ENCODE assay signal across 13 cellular contexts in genomic region chr12:54028324-54029201, GRCh38. TPM values are rescaled to one million over a fixed set of nuclear protein-coding genes. Genes with fewer than 3 reads are reported as not detected.
DNase-seq lines count a peak whose midpoint lies in the region; ATAC-seq and TF ChIP-seq lines count a peak whose summit lies in the region.
"Had no signal": no experiment of that assay in that cellular context is flagged by ENCODE, and none has a peak within 500 bp of the region (broad histone marks: within the 10 kb centered on the region; RNA-seq: fewer than 3 reads in every experiment).

Gene HOXC6, plus strand, starts transcription at chr12:54028440. Its CDS starts 82 bp downstream, at chr12:54028522.

- no peak within 1 kb of the TSS for H3K18ac ChIP-seq in IMR-90 (ENCODE audit: low read depth, low read length)

- H2BK20ac ChIP-seq in IMR-90 (ENCODE audit: low read depth, low read length) = no peak within 1 kb of the TSS

- H3K9me1 ChIP-seq in IMR-90 (ENCODE audit: insufficient read depth, low read length) = no peaks in the 10 kb centered on the region

- no peak for ATAC-seq in IMR-90 (ENCODE audit: low read depth)
- peak; percentile 68 for ATAC-seq in mucosa of descending colon
- no peak for ATAC-seq in GM21528 (IDR thresholded peaks at IDR 0.05; ENCODE audit: low FRiP score, unreplicated experiment)
- no peak for ATAC-seq in HG02973 (IDR thresholded peaks at IDR 0.05; ENCODE audit: unreplicated experiment)

- no peak within 1 kb of the TSS for H2BK15ac ChIP-seq in IMR-90 (ENCODE audit: low read depth, low read length)

- H3K14ac ChIP-seq in IMR-90 (replicated peaks; ENCODE audit: low read depth, low read length) = no peak within 1 kb of the TSS

- no peaks in the 10 kb centered on the region for H3K9me2 ChIP-seq in PC-9 (ENCODE audit: insufficient read depth)

- no peak for TF ChIP-seq RAD21 in IMR-90 (IDR thresholded peaks at IDR 0.05; ENCODE audit: low read length)

- no peak within 1 kb of the TSS for H3K4ac ChIP-seq in IMR-90 (ENCODE audit: low read depth, low read length)

- peak within 1 kb of the TSS; percentile 98 for H2AFZ ChIP-seq in ACC112 (ENCODE audit: low read length, unreplicated experiment)
- no peak within 1 kb of the TSS for H2AFZ ChIP-seq in IMR-90 (replicated peaks; ENCODE audit: low read length, poor library complexity)
- no peak within 1 kb of the TSS for H2AFZ ChIP-seq in PC-9

- H3K9ac ChIP-seq in IMR-90 (ENCODE audit: low read depth, low read length) = no peak within 1 kb of the TSS

- H4K8ac ChIP-seq in IMR-90 (ENCODE audit: low read depth in 2 of 2, low read length in 2 of 2) = no peak within 1 kb of the TSS

- H3K4me2 ChIP-seq in IMR-90 (ENCODE audit: low read depth, low read length) (peak within 1 kb of the TSS; percentile 6; the same call in 1 of the 2 replicates), PC-9 (no peak within 1 kb of the TSS)

- H4K5ac ChIP-seq in IMR-90 (ENCODE audit: low read depth, low read length) = no peak within 1 kb of the TSS

- no peak within 1 kb of the TSS for H4K91ac ChIP-seq in IMR-90 (ENCODE audit: insufficient read depth, low read depth, low read length)

- no peak for DNase-seq in IMR-90
- DNase-seq in amniotic epithelial cell (ENCODE audit: low read depth) = peak; percentile 85
- DNase-seq in mucosa of descending colon = no peak
- DNase-seq in PC-9 = no peak
- no peak for DNase-seq in activated CD8-positive, alpha-beta memory T cell treated with anti-CD3 and anti-CD28 coated beads, Interleukin-2, amount 50 U/mL, for 48 hours
- DNase-seq: activated CD4-positive, alpha-beta T cell treated with anti-CD3 and anti-CD28 coated beads, Interleukin-2, amount 50 U/mL, for 4 hours; GDM1; NCI-H187 treated with DMSO at 0.1 percent for 48 hours; pancreas; transverse colon had no signal

- H3K23ac ChIP-seq in IMR-90 (ENCODE audit: low read depth, low read length) = no peak within 1 kb of the TSS

- POLR2A ChIA-PET in IMR-90 (lab: Charles Lee; ENCODE audit: unreplicated experiment) (no interaction called here), PC-9 (lab: Charles Lee; ENCODE audit: unreplicated experiment) (no interaction called here)

- WGBS in IMR-90 (ENCODE audit: extremely low coverage in 2 of 2, insufficient read length in 1 of 2), 2 experiments = 5% methylated on average over 15 of the region's 36 CpGs; no CpG with 5 or more reads in 1 of the 2 experiments

- H2BK120ac ChIP-seq in IMR-90 (ENCODE audit: low read depth, low read length) = no peak within 1 kb of the TSS

- no peak within 1 kb of the TSS for H2BK5ac ChIP-seq in IMR-90 (ENCODE audit: low read depth, low read length, poor library complexity, severe bottlenecking)

- no peaks in the 10 kb centered on the region for H3K79me1 ChIP-seq in IMR-90 (ENCODE audit: low read depth in 1 of 2, low read length in 2 of 2)

- H3K79me2 ChIP-seq in ACC112 (ENCODE audit: control insufficient read depth, insufficient read depth, low read length, unreplicated experiment) (no peaks in the 10 kb centered on the region), PC-9 (ENCODE audit: low read depth) (no peaks in the 10 kb centered on the region)

- no peaks in the 10 kb centered on the region for H4K20me1 ChIP-seq in IMR-90 (ENCODE audit: insufficient read depth, low read length)
- H4K20me1 ChIP-seq in PC-9 (ENCODE audit: insufficient read depth) = no peaks in the 10 kb centered on the region

- dilution Hi-C loops in IMR-90 (cut with HindIII; ENCODE audit: low sequenced_read_pairs, unreplicated experiment) = no loop called here

- TF ChIP-seq POLR2A in IMR-90 (IDR thresholded peaks at IDR 0.05; ENCODE audit: low read depth, low read length) = no peak

- H3F3A ChIP-seq in PC-9 (ENCODE audit: insufficient read depth, low read depth) = no peaks in the 10 kb centered on the region

- CTCF ChIA-PET in IMR-90 (lab: Yijun Ruan, JAX) (interaction anchor here (0.6 kb wide), 1 partner anchor 594 kb away, joined by 3 read pairs; no protein-coding TSS in a partner anchor), PC-9 (lab: Charles Lee) (interaction anchor here (0.6 kb wide), 1 partner anchor 330 kb away, joined by 4 read pairs; no protein-coding TSS in a partner anchor)

- no peaks in the 10 kb centered on the region for H3K36me3 ChIP-seq in ACC112 (ENCODE audit: insufficient read depth, low read length)
- H3K36me3 ChIP-seq in IMR-90 (ENCODE audit: control insufficient read depth, insufficient read depth, low read length) = no peaks in the 10 kb centered on the region
- H3K36me3 ChIP-seq in mucosa of descending colon (ENCODE audit: low read depth) = no peaks in the 10 kb centered on the region
- H3K36me3 ChIP-seq in PC-9 (ENCODE audit: low read depth) = no peaks in the 10 kb centered on the region
- H3K36me3 ChIP-seq: pancreas, transverse colon had no signal

- H3K4me1 ChIP-seq in ACC112 (ENCODE audit: control insufficient read depth, insufficient read depth, low read length, unreplicated experiment) = peaks cover 11% of the 10 kb centered on the region
- no peaks in the 10 kb centered on the region for H3K4me1 ChIP-seq in IMR-90 (ENCODE audit: control insufficient read depth, insufficient read depth, low read length)
- peaks cover 11% of the 10 kb centered on the region for H3K4me1 ChIP-seq in mucosa of descending colon (ENCODE audit: low read depth)
- H3K4me1 ChIP-seq in PC-9 (replicated peaks; ENCODE audit: insufficient read depth) = 0 out of 2 replicates have a peak, but pooled peaks cover 5% of the 10 kb centered on the region
- H3K4me1 ChIP-seq: pancreas had no signal

- intact Hi-C loops in IMR-90 (cut with micrococcal nuclease) (no loop called here), mucosa of descending colon (cut with DNase I, micrococcal nuclease) (loop anchor here in 1 of 2 donors (5.0 kb wide), 1 partner anchor 164 kb away; no protein-coding TSS in a partner anchor), PC-9 (cut with micrococcal nuclease; ENCODE audit: unreplicated experiment) (no loop called here)

- H3K4me3 ChIP-seq in ACC112 (ENCODE audit: low read depth, low read length) = peak within 1 kb of the TSS; percentile 91
- H3K4me3 ChIP-seq in IMR-90 (ENCODE audit: insufficient read depth, low read depth, low read length) = 0 out of 2 replicates have a peak within 1 kb of the TSS, but pooled peaks have one; percentile 10
- no peak within 1 kb of the TSS for H3K4me3 ChIP-seq in mucosa of descending colon
- H3K4me3 ChIP-seq in PC-9 = no peak within 1 kb of the TSS
- H3K4me3 ChIP-seq: transverse colon had no signal

- H3K9me3 ChIP-seq in IMR-90 (ENCODE audit: control insufficient read depth, insufficient read depth, low read length) = peaks cover 11% of the 10 kb centered on the region
- no peaks in the 10 kb centered on the region for H3K9me3 ChIP-seq in mucosa of descending colon
- H3K9me3 ChIP-seq in PC-9 (ENCODE audit: insufficient read depth, low read depth) = no peaks in the 10 kb centered on the region
- H3K9me3 ChIP-seq: pancreas had no signal

- H2AK5ac ChIP-seq in IMR-90 (ENCODE audit: low read depth, low read length) = no peak within 1 kb of the TSS

- no peak within 1 kb of the TSS for H2AK9ac ChIP-seq in IMR-90 (replicated peaks; ENCODE audit: low read depth, low read length, poor library complexity)

- BruUV-seq in IMR-90 (replicated peaks; lab: Mats Ljungman, UMichigan) (no TSS peak), PC-9 (replicated peaks; lab: Mats Ljungman, UMichigan) (no TSS peak)

- no peak within 1 kb of the TSS for H3K56ac ChIP-seq in IMR-90 (ENCODE audit: extremely low read depth, insufficient read depth, low read length)

- in situ Hi-C loops in IMR-90 (cut with MboI; ENCODE audit: low sequenced_read_pairs) = no loop called here

- TF ChIP-seq CTCF in IMR-90 (conservative IDR thresholded peaks at IDR 0.05; ENCODE audit: low read depth, low read length) (no peak), mucosa of descending colon (IDR thresholded peaks at IDR 0.05) (no peak), PC-9 (conservative IDR thresholded peaks at IDR 0.05) (no peak)

- H3K27ac ChIP-seq in ACC112 (ENCODE audit: low read depth, low read length) = peak within 1 kb of the TSS; percentile 32; the same call in 1 of the 2 replicates
- H3K27ac ChIP-seq in IMR-90 (ENCODE audit: insufficient read depth, low read length) = no peak within 1 kb of the TSS
- no peak within 1 kb of the TSS for H3K27ac ChIP-seq in PC-9
- H3K27ac ChIP-seq: pancreas, transverse colon had no signal

- H3K27me3 ChIP-seq in ACC112 (ENCODE audit: insufficient read depth, low read length) = no peaks in the 10 kb centered on the region
- H3K27me3 ChIP-seq in IMR-90 (ENCODE audit: control insufficient read depth, insufficient read depth, low read length) = peaks cover 88% of the 10 kb centered on the region
- H3K27me3 ChIP-seq in PC-9 (ENCODE audit: insufficient read depth, low read depth) = no peaks in the 10 kb centered on the region

TF ChIP-seq in IMR-90, 13 proteins besides CTCF, POLR2A, EP300 and RAD21:
- TF ChIP-seq MXI1 (IDR thresholded peaks at IDR 0.05; ENCODE audit: borderline replicate concordance, low read depth, low read length) (no peak), USF2 (IDR thresholded peaks at IDR 0.05; ENCODE audit: low read depth, low read length) (peak; percentile 59)

RNA-seq across cellular contexts. Expression of gene HOXC6, which starts in this region (rescaled TPM):
- total RNA-seq in IMR-90 (2012; rRNA removed) (not detected in 2 replicates), mucosa of descending colon (under 1 TPM in 2 of 3 donors, not detected in 1; 0.22 to 0.32 TPM), PC-9 (2021) (4.1 and 5.7 TPM in 2 replicates)
- polyA plus RNA-seq in IMR-90 (2012; rRNA removed) = 1.1 TPM in 2 replicates
- polyA plus RNA-seq in IMR-90 (2012; cell fraction: cytosol; rRNA removed) = 0.34 and 0.99 TPM in 2 replicates
- polyA plus RNA-seq in IMR-90 (2012; cell fraction: nucleus; rRNA removed; ENCODE audit: low replicate concordance) = 2.4 and 3.6 TPM in 2 replicates

Comparison
In these comparisons a context has a peak if more than half of its experiments do, and no peak if none do; other contexts are left out.
1. Peak in ATAC-seq in mucosa of descending colon; RNA of the gene not detected or under 1 TPM.
2. H3K4me3 ChIP-seq: peak in ACC112 (single experiment) and IMR-90 (single experiment); none in mucosa of descending colon (single experiment) and PC-9 (single experiment).